In genomic region chr15:60369696-60370095, GRCh38 we compare ENCODE assay signal across 14 cellular contexts. TPM values are rescaled to one million over a fixed set of nuclear protein-coding genes. Genes with fewer than 3 reads are reported as not detected.
DNase-seq lines count a peak whose midpoint lies in the region; ATAC-seq and TF ChIP-seq lines count a peak whose summit lies in the region.
"Had no signal": no experiment of that assay in that cellular context is flagged by ENCODE, and none has a peak within 500 bp of the region (broad histone marks: within the 10 kb centered on the region; RNA-seq: fewer than 3 reads in every experiment).

No MANE protein-coding gene starts in this region.

- H3K36me3 ChIP-seq in HCT116 (ENCODE audit: control insufficient read depth in 1 of 2, insufficient read depth in 2 of 2, low read length in 2 of 2) (peaks cover 12 to 39% of the 10 kb centered on the region in 2 experiments), ascending aorta (peaks cover 3 to 15% of the 10 kb centered on the region in 2 donors), lower lobe of right lung (peaks cover 59% of the 10 kb centered on the region)

- H3K4me3 ChIP-seq in HCT116 (replicated peaks in 1 of 2; ENCODE audit: low read depth in 1 of 2, low read length in 2 of 2) (no peak overlapping the region), ascending aorta (no peak overlapping the region), lower lobe of right lung (no peak overlapping the region)
- H3K4me3 ChIP-seq: BLaER1 had no signal

- H3K27ac Mint-ChIP-seq in stimulated activated effector memory CD8-positive, alpha-beta T cell treated with anti-CD3 and anti-CD28 coated beads, Interleukin-12 subunit alpha, Interleukin-12 subunit beta, amount 100 ng/mL, for 72 hours: peak overlapping the region; percentile 78
- H3K27ac Mint-ChIP-seq: activated naive CD4-positive, alpha-beta T cell treated with anti-CD3 and anti-CD28 coated beads, Interleukin-2, amount 50 U/mL, for 72 hours had no signal

- no peak for DNase-seq in HCT116 (ENCODE audit: low read depth, low spot score)
- no peak for DNase-seq in ascending aorta (ENCODE audit: low spot score in 2 of 2)
- no peak for DNase-seq in lower lobe of right lung
- DNase-seq in stimulated activated effector memory CD8-positive, alpha-beta T cell treated with anti-CD3 and anti-CD28 coated beads, Interleukin-12 subunit alpha, Interleukin-12 subunit beta, amount 100 ng/mL, for 72 hours (ENCODE audit: low spot score in 2 of 2): no peak
- no peak for DNase-seq in foreskin keratinocyte
- no peak for DNase-seq in sciatic nerve (ENCODE audit: low spot score)
- DNase-seq: activated CD8-positive, alpha-beta memory T cell treated with anti-CD3 and anti-CD28 coated beads, Interleukin-2, amount 50 U/mL, for 4 hours; DMS79; hypothalamus had no signal

- H3K27me3 ChIP-seq in HCT116 (ENCODE audit: insufficient read depth, low read length): no peaks in the 10 kb centered on the region
- H3K27me3 ChIP-seq in ascending aorta: no peaks in the 10 kb centered on the region
- no peaks in the 10 kb centered on the region for H3K27me3 ChIP-seq in lower lobe of right lung (ENCODE audit: low read depth)
- no peaks in the 10 kb centered on the region for H3K27me3 ChIP-seq in foreskin keratinocyte
- H3K27me3 ChIP-seq: BLaER1 had no signal

- H2AFZ ChIP-seq in HCT116 (ENCODE audit: low read depth, low read length, poor library complexity, severe bottlenecking): no peak overlapping the region

- POLR2A ChIA-PET in HCT116 (lab: Charles Lee): interaction anchor here (8.0 kb wide), 1 partner anchor 28 kb away, joined by 49 read pairs; the partner anchor contains the start of gene ANXA2

- H3K9me2 ChIP-seq in HCT116 (ENCODE audit: insufficient read depth): no peaks in the 10 kb centered on the region; the same call in 1 of the 2 replicates

- peaks cover 25% of the 10 kb centered on the region for H3K4me1 Mint-ChIP-seq in stimulated activated effector memory CD8-positive, alpha-beta T cell treated with anti-CD3 and anti-CD28 coated beads, Interleukin-12 subunit alpha, Interleukin-12 subunit beta, amount 100 ng/mL, for 72 hours

- H3K4me1 ChIP-seq in HCT116 (ENCODE audit: control insufficient read depth in 1 of 2, insufficient read depth in 2 of 2, low read length in 2 of 2) (peaks cover 62 to 74% of the 10 kb centered on the region in 2 experiments), ascending aorta (peaks cover 39 to 55% of the 10 kb centered on the region in 2 donors), lower lobe of right lung (peaks cover 50% of the 10 kb centered on the region), foreskin keratinocyte (peaks cover 41% of the 10 kb centered on the region)
- H3K4me1 ChIP-seq: BLaER1 had no signal

- TF ChIP-seq POLR2A in HCT116 (IDR thresholded peaks at IDR 0.05; ENCODE audit: borderline replicate concordance, extremely low read depth, insufficient read depth, insufficient read length): no peak

- H3K79me2 ChIP-seq in HCT116 (ENCODE audit: insufficient read depth, low read length): peaks cover 75% of the 10 kb centered on the region

- no peaks in the 10 kb centered on the region for H3K9me3 ChIP-seq in HCT116 (ENCODE audit: control insufficient read depth in 1 of 2, insufficient read depth in 1 of 2, low read depth in 1 of 2, low read length in 2 of 2)
- no peaks in the 10 kb centered on the region for H3K9me3 ChIP-seq in ascending aorta
- no peaks in the 10 kb centered on the region for H3K9me3 ChIP-seq in lower lobe of right lung

- no peaks in the 10 kb centered on the region for H3K9me3 Mint-ChIP-seq in stimulated activated effector memory CD8-positive, alpha-beta T cell treated with anti-CD3 and anti-CD28 coated beads, Interleukin-12 subunit alpha, Interleukin-12 subunit beta, amount 100 ng/mL, for 72 hours
- H3K9me3 Mint-ChIP-seq: activated naive CD4-positive, alpha-beta T cell treated with anti-CD3 and anti-CD28 coated beads, Interleukin-2, amount 50 U/mL, for 72 hours had no signal

- no peak for TF ChIP-seq RAD21 in HCT116 (IDR thresholded peaks at IDR 0.05; ENCODE audit: low read depth)

- H3K4me3 Mint-ChIP-seq in stimulated activated effector memory CD8-positive, alpha-beta T cell treated with anti-CD3 and anti-CD28 coated beads, Interleukin-12 subunit alpha, Interleukin-12 subunit beta, amount 100 ng/mL, for 72 hours: no peak overlapping the region

- intact Hi-C loops in HCT116 (cut with micrococcal nuclease): loop anchor here (5.0 kb wide), 1 partner anchor 108 kb away; the partner anchor contains the start of gene ICE2
- intact Hi-C loops in ascending aorta (cut with DNase I): no loop called here
- intact Hi-C loops in lower lobe of right lung (cut with DNase I): no loop called here
- intact Hi-C loops in sciatic nerve (cut with DNase I): no loop called here

- BruUV-seq in HCT116 (replicated peaks; lab: Mats Ljungman, UMichigan): no TSS peak

- H3K27ac ChIP-seq in HCT116 (ENCODE audit: low read depth, low read length) (peak overlapping the region; percentile 93), ascending aorta (peak overlapping the region; percentile 90 to 96), lower lobe of right lung (peak overlapping the region; percentile 71), foreskin keratinocyte (no peak overlapping the region)
- H3K27ac ChIP-seq: BLaER1, VCaP had no signal

- H3K4me2 ChIP-seq in HCT116 (ENCODE audit: low read length): peak overlapping the region; percentile 65; the same call in 1 of the 2 replicates
- H3K4me2 ChIP-seq: BLaER1 had no signal

- 0 out of 2 replicates have a peak, but pooled peaks cover 4% of the 10 kb centered on the region for H4K20me1 ChIP-seq in HCT116 (ENCODE audit: insufficient read depth)
- H4K20me1 ChIP-seq: BLaER1 had no signal

- peaks cover 71% of the 10 kb centered on the region for H3K36me3 Mint-ChIP-seq in stimulated activated effector memory CD8-positive, alpha-beta T cell treated with anti-CD3 and anti-CD28 coated beads, Interleukin-12 subunit alpha, Interleukin-12 subunit beta, amount 100 ng/mL, for 72 hours

- TF ChIP-seq CTCF in HCT116 (IDR thresholded peaks at IDR 0.05 in 2 of 3, conservative IDR thresholded peaks at IDR 0.05 in 1 of 3; ENCODE audit: borderline replicate concordance in 1 of 3, insufficient read depth in 1 of 3, low read depth in 2 of 3, low read length in 2 of 3) (no peak), ascending aorta (IDR thresholded peaks at IDR 0.05) (no peak), lower lobe of right lung (IDR thresholded peaks at IDR 0.05) (no peak), foreskin keratinocyte (conservative IDR thresholded peaks at IDR 0.05) (no peak)

- ATAC-seq in HCT116: no peak
- no peak for ATAC-seq in lower lobe of right lung
- ATAC-seq in stimulated activated effector memory CD8-positive, alpha-beta T cell treated with anti-CD3 and anti-CD28 coated beads, Interleukin-12 subunit alpha, Interleukin-12 subunit beta, amount 100 ng/mL, for 72 hours: no peak
- ATAC-seq in GM19463 (IDR thresholded peaks at IDR 0.05; ENCODE audit: unreplicated experiment): no peak
- no peak for ATAC-seq in foreskin keratinocyte
- no peak for ATAC-seq in sciatic nerve
- no peak for ATAC-seq in GM21381 (IDR thresholded peaks at IDR 0.05; ENCODE audit: unreplicated experiment)
- ATAC-seq: activated naive CD4-positive, alpha-beta T cell treated with anti-CD3 and anti-CD28 coated beads, Interleukin-2, amount 50 U/mL, for 72 hours had no signal

- CTCF ChIA-PET in HCT116 (lab: Charles Lee): interaction anchor here (1.3 kb wide), 1 partner anchor 9 kb away, joined by 5 read pairs; no protein-coding TSS in a partner anchor

- peak overlapping the region; percentile 63 for H3K9ac ChIP-seq in HCT116 (ENCODE audit: low read length)
- H3K9ac ChIP-seq: BLaER1 had no signal

- RAD21 ChIA-PET in HCT116 (lab: Charles Lee; ENCODE audit: low non-redundant PET in 1 of 2, low total read pairs in 2 of 2, uncharacterized antibody in 2 of 2, unreplicated experiment in 2 of 2): no interaction called here

TF ChIP-seq in HCT116, 20 proteins besides CTCF, POLR2A, EP300 and RAD21 (continues in another document):
- TF ChIP-seq ZFX (IDR thresholded peaks at IDR 0.05): no peak
- TF ChIP-seq TCF7L2 (IDR thresholded peaks at IDR 0.05; ENCODE audit: borderline replicate concordance, extremely low read depth, insufficient read depth, insufficient read length): no peak
- TF ChIP-seq YY1 (IDR thresholded peaks at IDR 0.05; ENCODE audit: extremely low read depth, insufficient replicate concordance, low read depth, low read length): no peak
- no peak for TF ChIP-seq REST (IDR thresholded peaks at IDR 0.05; ENCODE audit: low read depth)
- no peak for TF ChIP-seq CEBPB (IDR thresholded peaks at IDR 0.05; ENCODE audit: low read depth)
- TF ChIP-seq EZH2phosphoT487 (IDR thresholded peaks at IDR 0.05; ENCODE audit: borderline replicate concordance): no peak
- TF ChIP-seq FOSL1 (IDR thresholded peaks at IDR 0.05; ENCODE audit: low read depth): no peak

RNA-seq across cellular contexts. Expression of gene ANXA2, which starts 28.1 kb away (rescaled TPM):
- total RNA-seq in HCT116 (2021; ENCODE audit: unreplicated experiment): 1,298 TPM
- polyA plus RNA-seq in HCT116 (2012): 1,797 and 1,965 TPM in 2 replicates
- 730 TPM for total RNA-seq in ascending aorta
- total RNA-seq in lower lobe of right lung: 834 TPM
- 7,195 and 7,994 TPM in 2 replicates for total RNA-seq in foreskin keratinocyte
- 7,399 and 7,770 TPM in 2 replicates for polyA plus RNA-seq in foreskin keratinocyte
- total RNA-seq in sciatic nerve: 904 TPM
